13 cellular contexts compared by ENCODE assay signal in genomic region chr10:6486280-6486679, GRCh38.
"Had no signal": no experiment of that assay in that cellular context is flagged by ENCODE, and none has a peak within 500 bp of the region (broad histone marks: within the 10 kb centered on the region; RNA-seq: fewer than 3 reads in every experiment).

No MANE protein-coding gene starts in this region.

- H3K27me3 Mint-ChIP-seq: dendritic cell treated with granulocyte-macrophage colony-stimulating factor and Interleukin-4, amounts not matched to agents 40 ng/mL and 50 ng/mL, for 4 days; stimulated activated naive CD8-positive, alpha-beta T cell treated with anti-CD3 and anti-CD28 coated beads, Interleukin-15, Interleukin-2, amounts not matched to agents 100 ng/mL and 50 ng/mL, for 24 hours; T-helper 17 cell had no signal

- H3K36me3 Mint-ChIP-seq: memory B cell had no signal

- H3K9me3 ChIP-seq: right atrium auricular region, tibial nerve had no signal

- H3K27ac ChIP-seq: neural progenitor cell, right atrium auricular region, tibial nerve, WERI-Rb-1 had no signal

- H3K4me1 Mint-ChIP-seq: neural progenitor cell had no signal

- H3K4me2 ChIP-seq: neural progenitor cell had no signal

- H3K4me3 ChIP-seq: neural progenitor cell, right atrium auricular region, tibial nerve had no signal

- H3K4me1 ChIP-seq: neural progenitor cell, right atrium auricular region, tibial nerve had no signal

- DNase-seq: activated CD4-positive, alpha-beta T cell treated with anti-CD3 and anti-CD28 coated beads for 4 hours; activated naive CD4-positive, alpha-beta T cell; amniotic stem cell; effector CD8-positive, alpha-beta T cell; T-helper 17 cell; WERI-Rb-1 had no signal

- H3K4me3 Mint-ChIP-seq: dendritic cell treated with granulocyte-macrophage colony-stimulating factor and Interleukin-4, amounts not matched to agents 40 ng/mL and 50 ng/mL, for 4 days; memory B cell; neural progenitor cell; stimulated activated naive CD8-positive, alpha-beta T cell treated with anti-CD3 and anti-CD28 coated beads, Interleukin-15, Interleukin-2, amounts not matched to agents 100 ng/mL and 50 ng/mL, for 24 hours; T-helper 17 cell had no signal

- H3K27ac Mint-ChIP-seq: dendritic cell treated with granulocyte-macrophage colony-stimulating factor and Interleukin-4, amounts not matched to agents 40 ng/mL and 50 ng/mL, for 4 days; memory B cell; neural progenitor cell; progenitor cell of endocrine pancreas had no signal

- H3K36me3 ChIP-seq: neural progenitor cell, right atrium auricular region, tibial nerve, WERI-Rb-1 had no signal

- H3K9ac ChIP-seq: neural progenitor cell had no signal

- H3K9me3 Mint-ChIP-seq: dendritic cell treated with granulocyte-macrophage colony-stimulating factor and Interleukin-4, amounts not matched to agents 40 ng/mL and 50 ng/mL, for 4 days; memory B cell; neural progenitor cell; stimulated activated naive CD8-positive, alpha-beta T cell treated with anti-CD3 and anti-CD28 coated beads, Interleukin-15, Interleukin-2, amounts not matched to agents 100 ng/mL and 50 ng/mL, for 24 hours had no signal

- H3K27me3 ChIP-seq: neural progenitor cell, right atrium auricular region, tibial nerve had no signal
